ENCODE assay signal across 1 cellular context in genomic region chr9:113401027-113401792, GRCh38.
TF ChIP-seq lines count a peak whose summit lies in the region.

ALAD (minus strand) TSS chr9:113401284; CDS start chr9:113393559, 7,725 bp downstream.

TF ChIP-seq in HepG2, 621 proteins besides CTCF, POLR2A, EP300 and RAD21 (continued from another document and continues in another):
- TF ChIP-seq, protein P1, sequence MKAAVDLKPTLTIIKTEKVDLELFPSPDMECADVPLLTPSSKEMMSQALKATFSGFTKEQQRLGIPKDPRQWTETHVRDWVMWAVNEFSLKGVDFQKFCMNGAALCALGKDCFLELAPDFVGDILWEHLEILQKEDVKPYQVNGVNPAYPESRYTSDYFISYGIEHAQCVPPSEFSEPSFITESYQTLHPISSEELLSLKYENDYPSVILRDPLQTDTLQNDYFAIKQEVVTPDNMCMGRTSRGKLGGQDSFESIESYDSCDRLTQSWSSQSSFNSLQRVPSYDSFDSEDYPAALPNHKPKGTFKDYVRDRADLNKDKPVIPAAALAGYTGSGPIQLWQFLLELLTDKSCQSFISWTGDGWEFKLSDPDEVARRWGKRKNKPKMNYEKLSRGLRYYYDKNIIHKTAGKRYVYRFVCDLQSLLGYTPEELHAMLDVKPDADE (CRISPR knock-in tag; IDR thresholded peaks at IDR 0.05): no peak
- peak; percentile 31; the same call in 1 of the 2 replicates for TF ChIP-seq ZNF33B (CRISPR knock-in tag; IDR thresholded peaks at IDR 0.05)
- peak; percentile 68 for TF ChIP-seq SMC3 (IDR thresholded peaks at IDR 0.05; ENCODE audit: low read length)
- TF ChIP-seq, protein P2, sequence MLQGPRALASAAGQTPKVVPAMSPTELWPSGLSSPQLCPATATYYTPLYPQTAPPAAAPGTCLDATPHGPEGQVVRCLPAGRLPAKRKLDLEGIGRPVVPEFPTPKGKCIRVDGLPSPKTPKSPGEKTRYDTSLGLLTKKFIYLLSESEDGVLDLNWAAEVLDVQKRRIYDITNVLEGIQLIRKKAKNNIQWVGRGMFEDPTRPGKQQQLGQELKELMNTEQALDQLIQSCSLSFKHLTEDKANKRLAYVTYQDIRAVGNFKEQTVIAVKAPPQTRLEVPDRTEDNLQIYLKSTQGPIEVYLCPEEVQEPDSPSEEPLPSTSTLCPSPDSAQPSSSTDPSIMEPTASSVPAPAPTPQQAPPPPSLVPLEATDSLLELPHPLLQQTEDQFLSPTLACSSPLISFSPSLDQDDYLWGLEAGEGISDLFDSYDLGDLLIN (CRISPR knock-in tag; IDR thresholded peaks at IDR 0.05; ENCODE audit: borderline replicate concordance): no peak
- no peak for TF ChIP-seq ZNF101 (CRISPR knock-in tag; IDR thresholded peaks at IDR 0.05; ENCODE audit: borderline replicate concordance, low read depth)
- no peak for TF ChIP-seq ZKSCAN1 (IDR thresholded peaks at IDR 0.05; ENCODE audit: low read length)
- no peak for TF ChIP-seq ZNF7 (CRISPR knock-in tag; IDR thresholded peaks at IDR 0.05)
- TF ChIP-seq, protein P3, sequence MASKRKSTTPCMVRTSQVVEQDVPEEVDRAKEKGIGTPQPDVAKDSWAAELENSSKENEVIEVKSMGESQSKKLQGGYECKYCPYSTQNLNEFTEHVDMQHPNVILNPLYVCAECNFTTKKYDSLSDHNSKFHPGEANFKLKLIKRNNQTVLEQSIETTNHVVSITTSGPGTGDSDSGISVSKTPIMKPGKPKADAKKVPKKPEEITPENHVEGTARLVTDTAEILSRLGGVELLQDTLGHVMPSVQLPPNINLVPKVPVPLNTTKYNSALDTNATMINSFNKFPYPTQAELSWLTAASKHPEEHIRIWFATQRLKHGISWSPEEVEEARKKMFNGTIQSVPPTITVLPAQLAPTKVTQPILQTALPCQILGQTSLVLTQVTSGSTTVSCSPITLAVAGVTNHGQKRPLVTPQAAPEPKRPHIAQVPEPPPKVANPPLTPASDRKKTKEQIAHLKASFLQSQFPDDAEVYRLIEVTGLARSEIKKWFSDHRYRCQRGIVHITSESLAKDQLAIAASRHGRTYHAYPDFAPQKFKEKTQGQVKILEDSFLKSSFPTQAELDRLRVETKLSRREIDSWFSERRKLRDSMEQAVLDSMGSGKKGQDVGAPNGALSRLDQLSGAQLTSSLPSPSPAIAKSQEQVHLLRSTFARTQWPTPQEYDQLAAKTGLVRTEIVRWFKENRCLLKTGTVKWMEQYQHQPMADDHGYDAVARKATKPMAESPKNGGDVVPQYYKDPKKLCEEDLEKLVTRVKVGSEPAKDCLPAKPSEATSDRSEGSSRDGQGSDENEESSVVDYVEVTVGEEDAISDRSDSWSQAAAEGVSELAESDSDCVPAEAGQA (IDR thresholded peaks at IDR 0.05; ENCODE audit: low read depth): no peak
- TF ChIP-seq, protein P3 (CRISPR knock-in tag; IDR thresholded peaks at IDR 0.05; ENCODE audit: borderline replicate concordance): no peak
- peak; percentile 67 for TF ChIP-seq CREB1 (IDR thresholded peaks at IDR 0.05)
- TF ChIP-seq CREB1 (CRISPR knock-in tag; IDR thresholded peaks at IDR 0.05): peak; percentile 73
- TF ChIP-seq THAP7 (CRISPR knock-in tag; IDR thresholded peaks at IDR 0.05): no peak
- TF ChIP-seq DR1 (CRISPR knock-in tag; IDR thresholded peaks at IDR 0.05): peak; percentile 81; the same call in 1 of the 2 replicates
- no peak for TF ChIP-seq TERF1 (CRISPR knock-in tag; IDR thresholded peaks at IDR 0.05)
- TF ChIP-seq, protein P4, sequence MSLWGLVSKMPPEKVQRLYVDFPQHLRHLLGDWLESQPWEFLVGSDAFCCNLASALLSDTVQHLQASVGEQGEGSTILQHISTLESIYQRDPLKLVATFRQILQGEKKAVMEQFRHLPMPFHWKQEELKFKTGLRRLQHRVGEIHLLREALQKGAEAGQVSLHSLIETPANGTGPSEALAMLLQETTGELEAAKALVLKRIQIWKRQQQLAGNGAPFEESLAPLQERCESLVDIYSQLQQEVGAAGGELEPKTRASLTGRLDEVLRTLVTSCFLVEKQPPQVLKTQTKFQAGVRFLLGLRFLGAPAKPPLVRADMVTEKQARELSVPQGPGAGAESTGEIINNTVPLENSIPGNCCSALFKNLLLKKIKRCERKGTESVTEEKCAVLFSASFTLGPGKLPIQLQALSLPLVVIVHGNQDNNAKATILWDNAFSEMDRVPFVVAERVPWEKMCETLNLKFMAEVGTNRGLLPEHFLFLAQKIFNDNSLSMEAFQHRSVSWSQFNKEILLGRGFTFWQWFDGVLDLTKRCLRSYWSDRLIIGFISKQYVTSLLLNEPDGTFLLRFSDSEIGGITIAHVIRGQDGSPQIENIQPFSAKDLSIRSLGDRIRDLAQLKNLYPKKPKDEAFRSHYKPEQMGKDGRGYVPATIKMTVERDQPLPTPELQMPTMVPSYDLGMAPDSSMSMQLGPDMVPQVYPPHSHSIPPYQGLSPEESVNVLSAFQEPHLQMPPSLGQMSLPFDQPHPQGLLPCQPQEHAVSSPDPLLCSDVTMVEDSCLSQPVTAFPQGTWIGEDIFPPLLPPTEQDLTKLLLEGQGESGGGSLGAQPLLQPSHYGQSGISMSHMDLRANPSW (CRISPR knock-in tag; IDR thresholded peaks at IDR 0.05; ENCODE audit: borderline replicate concordance): no peak
- TF ChIP-seq ZNF407 (CRISPR knock-in tag; IDR thresholded peaks at IDR 0.05; ENCODE audit: not compliant biosample characterization): no peak
- peak; percentile 21; the same call in 1 of the 2 replicates for TF ChIP-seq MAFF (IDR thresholded peaks at IDR 0.05; ENCODE audit: low read depth, low read length)
- no peak for TF ChIP-seq STAT5B (CRISPR knock-in tag; IDR thresholded peaks at IDR 0.05)
- peak; percentile 93 for TF ChIP-seq ZNF501 (CRISPR knock-in tag; IDR thresholded peaks at IDR 0.05)
- TF ChIP-seq NFE2 (CRISPR knock-in tag; IDR thresholded peaks at IDR 0.05): no peak
- no peak for TF ChIP-seq SP1 (IDR thresholded peaks at IDR 0.05)
- peak; percentile 94 for TF ChIP-seq SP1 (CRISPR knock-in tag; IDR thresholded peaks at IDR 0.05)
- TF ChIP-seq ZNF816 (CRISPR knock-in tag; IDR thresholded peaks at IDR 0.05; ENCODE audit: borderline replicate concordance): peak; percentile 72; the same call in 1 of the 2 replicates
- no peak for TF ChIP-seq RBAK (CRISPR knock-in tag; IDR thresholded peaks at IDR 0.05)
- TF ChIP-seq ZBTB38 (CRISPR knock-in tag; IDR thresholded peaks at IDR 0.05): peak; percentile 71; the same call in 1 of the 2 replicates
- TF ChIP-seq ZNF691 (CRISPR knock-in tag; IDR thresholded peaks at IDR 0.05; ENCODE audit: borderline replicate concordance, low read depth): peak; percentile 80
- TF ChIP-seq SRSF9 (IDR thresholded peaks at IDR 0.05; ENCODE audit: borderline replicate concordance, insufficient read depth, low read depth, low read length, poor library complexity, severe bottlenecking): no peak
- TF ChIP-seq CEBPB (IDR thresholded peaks at IDR 0.05; ENCODE audit: borderline replicate concordance, low read depth, low read length): no peak
- peak; percentile 51; the same call in 1 of the 2 replicates for TF ChIP-seq FOXC1 (CRISPR knock-in tag; IDR thresholded peaks at IDR 0.05; ENCODE audit: borderline replicate concordance)
- peak; percentile 90 for TF ChIP-seq KLF9 (CRISPR knock-in tag; IDR thresholded peaks at IDR 0.05; ENCODE audit: low read depth)
- TF ChIP-seq, protein P5, sequence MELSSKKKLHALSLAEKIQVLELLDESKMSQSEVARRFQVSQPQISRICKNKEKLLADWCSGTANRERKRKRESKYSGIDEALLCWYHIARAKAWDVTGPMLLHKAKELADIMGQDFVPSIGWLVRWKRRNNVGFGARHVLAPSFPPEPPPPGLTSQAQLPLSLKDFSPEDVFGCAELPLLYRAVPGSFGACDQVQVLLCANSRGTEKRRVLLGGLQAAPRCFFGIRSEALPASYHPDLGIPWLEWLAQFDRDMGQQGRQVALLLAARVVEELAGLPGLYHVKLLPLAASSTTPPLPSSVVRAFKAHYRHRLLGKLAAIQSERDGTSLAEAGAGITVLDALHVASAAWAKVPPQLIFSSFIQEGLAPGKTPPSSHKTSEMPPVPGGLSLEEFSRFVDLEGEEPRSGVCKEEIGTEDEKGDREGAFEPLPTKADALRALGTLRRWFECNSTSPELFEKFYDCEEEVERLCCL (CRISPR knock-in tag; IDR thresholded peaks at IDR 0.05; ENCODE audit: borderline replicate concordance): no peak
